In the genomic region with DNA sequence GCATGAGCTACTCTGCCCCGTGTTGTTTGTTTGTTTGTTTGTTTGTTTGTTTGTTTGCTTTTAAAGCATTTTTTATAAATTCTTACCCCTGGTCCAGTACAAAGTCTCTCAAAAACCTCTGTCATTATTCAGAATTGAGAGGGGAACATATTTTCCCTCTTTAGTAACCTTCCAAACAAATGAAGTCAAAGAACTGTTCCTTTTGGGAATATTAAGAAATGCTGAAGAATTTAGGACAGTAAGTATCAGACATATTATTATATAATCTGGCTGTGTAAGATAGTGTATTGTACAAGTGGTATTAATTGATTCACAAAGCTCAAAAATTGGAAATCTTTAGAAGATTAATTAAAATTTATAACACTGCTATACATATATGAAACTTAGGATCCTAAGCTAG, we compare ENCODE assay signal across 6 cellular contexts. TPM values are rescaled to one million over a fixed set of nuclear protein-coding genes. Genes with fewer than 3 reads are reported as not detected.
"Had no signal": no experiment of that assay in that cellular context is flagged by ENCODE, and none has a peak within 500 bp of the region (broad histone marks: within the 10 kb centered on the region; RNA-seq: fewer than 3 reads in every experiment).

No MANE protein-coding gene starts in this region.

- H3K27ac Mint-ChIP-seq: GM23338, H9 had no signal

- H3K4me1 Mint-ChIP-seq: GM23338 had no signal

- H3K4me3 ChIP-seq: GM23338 had no signal

- H3K9me3 Mint-ChIP-seq: GM23338, H9 had no signal

- ATAC-seq: GM23338 had no signal

- H3K4me3 Mint-ChIP-seq: GM23338, H9 had no signal

- DNase-seq: H9, HCEC 1CT, IMR-90 had no signal

- H2AFZ ChIP-seq: GM23338 had no signal

- H3K4me2 ChIP-seq: GM23338 had no signal

RNA-seq across cellular contexts. Expression of gene BMP5, which starts 54.7 kb away (rescaled TPM):
- total RNA-seq: H1, H9, HT-29 had no signal
